Comparison of ENCODE assay signal across 7 cellular contexts in the genomic region with DNA sequence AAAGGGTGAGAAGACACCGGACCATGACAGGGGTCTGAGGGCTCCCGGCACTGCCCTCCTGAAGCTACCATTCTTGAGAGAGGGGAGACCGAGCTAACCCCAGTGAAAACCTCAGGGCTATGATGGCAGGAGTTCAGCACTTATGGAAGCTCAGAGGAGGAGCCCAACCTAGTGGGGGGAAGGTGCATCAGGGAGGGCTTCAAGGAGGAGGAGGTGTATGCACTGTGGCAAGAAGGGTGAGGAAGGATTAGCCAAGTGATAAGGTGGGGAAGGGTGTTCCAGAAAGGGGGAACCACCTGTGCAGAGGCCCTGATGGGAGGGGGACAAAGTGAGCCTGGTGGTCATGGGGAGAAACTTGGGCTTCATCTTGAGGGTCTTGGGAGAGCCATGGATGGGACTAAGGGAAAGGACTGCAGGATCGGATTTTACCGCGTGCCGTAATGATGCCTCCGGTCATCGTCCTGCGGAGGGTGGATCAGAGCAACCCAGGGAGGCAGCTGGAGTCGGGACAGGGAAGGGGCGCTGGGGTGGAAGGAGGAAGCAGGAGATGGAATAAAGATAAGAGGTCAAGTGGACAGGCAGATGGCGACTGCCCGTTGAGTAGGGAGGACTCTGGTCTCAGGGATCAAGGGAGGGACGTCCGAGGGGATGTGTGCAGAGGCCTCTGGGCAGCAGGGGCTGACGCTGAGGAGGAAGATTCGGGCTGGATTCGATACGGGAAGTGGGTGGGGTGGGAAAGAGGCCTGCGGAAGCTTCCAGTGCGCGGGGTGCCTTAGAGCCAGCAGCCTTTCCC. TPM values are rescaled to one million over a fixed set of nuclear protein-coding genes. Genes with fewer than 3 reads are reported as not detected.
DNase-seq lines count a peak whose midpoint lies in the region; ATAC-seq and TF ChIP-seq lines count a peak whose summit lies in the region.
"Had no signal": no experiment of that assay in that cellular context is flagged by ENCODE, and none has a peak within 500 bp of the region (broad histone marks: within the 10 kb centered on the region; RNA-seq: fewer than 3 reads in every experiment).

No MANE protein-coding gene starts in this region.

- TF ChIP-seq CTCF in fibroblast of lung (conservative IDR thresholded peaks at IDR 0.05 in 1 of 2, IDR thresholded peaks at IDR 0.05 in 1 of 2; ENCODE audit: low read depth in 1 of 2, low read length in 2 of 2), result no peak

- H3K27me3 ChIP-seq in fibroblast of lung (ENCODE audit: control insufficient read depth, insufficient read depth, low read length), result peaks cover 18% of the 10 kb centered on the region

- no peaks in the 10 kb centered on the region for H4K20me1 ChIP-seq in fibroblast of lung (ENCODE audit: control insufficient read depth, extremely low read depth, insufficient read depth, low read length)

- H3K27ac ChIP-seq in fibroblast of lung (ENCODE audit: insufficient read depth, low read length), result no peak overlapping the region

- H3K4me3 Mint-ChIP-seq in stimulated activated naive CD8-positive, alpha-beta T cell treated with anti-CD3 and anti-CD28 coated beads, Interleukin-15, amount 100 ng/mL, for 72 hours, result peak overlapping the region; percentile 90 to 91

- H3K79me2 ChIP-seq in fibroblast of lung (ENCODE audit: control insufficient read depth, insufficient read depth, low read length), result no peaks in the 10 kb centered on the region

- peak overlapping the region; percentile 51 for H2AFZ ChIP-seq in fibroblast of lung (ENCODE audit: low read length)

- H3K9ac ChIP-seq in fibroblast of lung (ENCODE audit: insufficient read depth, low read length), result no peak overlapping the region

- DNase-seq in NCI-H146 (lab: John Stamatoyannopoulos, UW) (peak; percentile 59), NCI-H146 treated with DMSO at 0.1 percent for 48 hours (lab: John Stamatoyannopoulos, UW; ENCODE audit: unreplicated experiment) (no peak), fibroblast of lung (ENCODE audit: low read depth in 2 of 2) (no peak), hepatic stellate cell (ENCODE audit: low spot score) (no peak)
- DNase-seq in stimulated activated naive CD8-positive, alpha-beta T cell treated with anti-CD3 and anti-CD28 coated beads, Interleukin-15, amount 100 ng/mL, for 72 hours, result no peak

- H3K4me3 ChIP-seq in fibroblast of lung (replicated peaks in 1 of 4; ENCODE audit: control extremely low read depth in 1 of 4, insufficient read depth in 1 of 4, low read depth in 3 of 4, low read length in 4 of 4), result peak overlapping the region; percentile 29 to 66 (median 63)

- H3K4me2 ChIP-seq in fibroblast of lung (ENCODE audit: extremely low read depth, insufficient read depth, low read length), result peak overlapping the region; percentile 68

- H3K27ac Mint-ChIP-seq in stimulated activated naive CD8-positive, alpha-beta T cell treated with anti-CD3 and anti-CD28 coated beads, Interleukin-15, amount 100 ng/mL, for 72 hours, result peak overlapping the region in 1 of 2 donors; percentile 10

- H3K4me1 ChIP-seq in fibroblast of lung (ENCODE audit: control insufficient read depth, extremely low read depth, insufficient read depth, low read length), result no peaks in the 10 kb centered on the region

- H3K4me1 Mint-ChIP-seq in stimulated activated naive CD8-positive, alpha-beta T cell treated with anti-CD3 and anti-CD28 coated beads, Interleukin-15, amount 100 ng/mL, for 72 hours, result peaks cover 24% of the 10 kb centered on the region

- H3K36me3 ChIP-seq in fibroblast of lung (ENCODE audit: control insufficient read depth, insufficient read depth, low read length), result no peaks in the 10 kb centered on the region

- peaks cover 41% of the 10 kb centered on the region for H3K27me3 Mint-ChIP-seq in stimulated activated naive CD8-positive, alpha-beta T cell treated with anti-CD3 and anti-CD28 coated beads, Interleukin-15, amount 100 ng/mL, for 72 hours

- no peaks in the 10 kb centered on the region for H3K9me3 ChIP-seq in fibroblast of lung (ENCODE audit: control insufficient read depth, insufficient read depth, low read depth, low read length)

- ATAC-seq in stimulated activated naive CD8-positive, alpha-beta T cell treated with anti-CD3 and anti-CD28 coated beads, Interleukin-15, amount 100 ng/mL, for 72 hours, result peak; percentile 1
- ATAC-seq in GM19328 (IDR thresholded peaks at IDR 0.05; ENCODE audit: unreplicated experiment), result no peak

- H3K9me3 Mint-ChIP-seq in stimulated activated naive CD8-positive, alpha-beta T cell treated with anti-CD3 and anti-CD28 coated beads, Interleukin-15, amount 100 ng/mL, for 72 hours, result no peaks in the 10 kb centered on the region

RNA-seq across cellular contexts. Expression of a gene that starts 13.3 kb away (rescaled TPM):
- 190 and 217 TPM in 2 replicates for total RNA-seq in fibroblast of lung
- 287 and 366 TPM in 2 replicates for polyA plus RNA-seq in fibroblast of lung
- polyA plus RNA-seq in fibroblast of lung (2012), result 221 and 297 TPM in 2 replicates
- 338 and 417 TPM in 2 replicates for polyA minus RNA-seq in fibroblast of lung (ENCODE audit: low replicate concordance)

RNA-seq across cellular contexts. Expression of a gene that starts 25.4 kb away (rescaled TPM):
- total RNA-seq in fibroblast of lung, result 1.3 and 2.0 TPM in 2 replicates
- polyA plus RNA-seq in fibroblast of lung, result 0.16 and 0.43 TPM in 2 replicates
- 0.14 TPM in 1 of 2 replicates, not detected in the other for polyA plus RNA-seq in fibroblast of lung (2012)
- 1.2 TPM in 1 of 2 replicates, not detected in the other for polyA minus RNA-seq in fibroblast of lung (ENCODE audit: low replicate concordance)
- total RNA-seq: M059J had no signal

RNA-seq across cellular contexts. Expression of a gene that starts 26.8 kb away (rescaled TPM):
- under 0.01 and 0.50 TPM in 2 replicates for total RNA-seq in fibroblast of lung
- polyA plus RNA-seq in fibroblast of lung, result 0.15 and 0.20 TPM in 2 replicates
- 1.4 and 2.1 TPM in 2 replicates for polyA plus RNA-seq in fibroblast of lung (2012)
- polyA minus RNA-seq in fibroblast of lung (ENCODE audit: low replicate concordance), result 1.1 TPM in 1 of 2 replicates, not detected in the other

RNA-seq across cellular contexts. Expression of a gene that starts 27.5 kb away (rescaled TPM):
- total RNA-seq in fibroblast of lung, result 0.77 and 1.5 TPM in 2 replicates
- 2.0 and 4.8 TPM in 2 replicates for polyA plus RNA-seq in fibroblast of lung
- polyA plus RNA-seq in fibroblast of lung (2012), result 2.8 and 6.8 TPM in 2 replicates
- polyA minus RNA-seq in fibroblast of lung (ENCODE audit: low replicate concordance), result 9.5 and 18.3 TPM in 2 replicates

RNA-seq across cellular contexts. Expression of a gene that starts 41.4 kb away (rescaled TPM):
- total RNA-seq in fibroblast of lung, result 1.8 and 3.0 TPM in 2 replicates
- polyA plus RNA-seq in fibroblast of lung, result 4.0 and 48.1 TPM in 2 replicates
- polyA plus RNA-seq in fibroblast of lung (2012), result 4.1 and 52.8 TPM in 2 replicates
- 2.3 and 37.9 TPM in 2 replicates for polyA minus RNA-seq in fibroblast of lung (ENCODE audit: low replicate concordance)
